ENCODE assay signal across 17 cellular contexts in the genomic region with DNA sequence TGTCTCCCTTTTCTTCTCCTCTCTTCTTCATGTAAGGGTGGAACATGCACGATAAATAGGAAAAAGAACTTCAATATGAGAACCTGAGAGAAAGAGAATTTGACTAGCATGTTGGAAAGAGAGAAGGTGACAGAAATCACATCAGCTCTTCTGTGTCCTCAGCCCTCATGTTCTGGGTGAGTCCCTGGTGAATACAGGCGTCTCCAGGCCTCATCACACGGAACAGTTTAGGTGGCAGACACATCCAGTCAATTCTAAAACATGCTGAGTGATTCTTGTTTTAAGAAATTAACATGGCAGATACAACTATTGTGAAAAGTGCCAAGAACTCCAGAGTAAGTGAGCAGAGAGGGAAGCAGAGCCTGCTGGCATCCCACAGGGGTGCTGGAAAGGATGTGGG.
DNase-seq lines count a peak whose midpoint lies in the region; ATAC-seq and TF ChIP-seq lines count a peak whose summit lies in the region.
"Had no signal": no experiment of that assay in that cellular context is flagged by ENCODE, and none has a peak within 500 bp of the region (broad histone marks: within the 10 kb centered on the region; RNA-seq: fewer than 3 reads in every experiment).

No MANE protein-coding gene starts in this region.

- H3K79me2 ChIP-seq in GM23338 (replicated peaks; ENCODE audit: insufficient read depth), result no peaks in the 10 kb centered on the region

- POLR2A ChIA-PET in activated CD4-positive, alpha-beta T cell treated with anti-CD3 and anti-CD28 coated beads for 36 hours (lab: Charles Lee), result interaction anchor here (0.5 kb wide), 1 partner anchor 757 kb away, joined by 3 read pairs; no protein-coding TSS in a partner anchor

- in situ Hi-C loops in G401 (cut with HindIII; ENCODE audit: low sequenced_read_pairs), result no loop called here

- no peak overlapping the region for H3K4me2 ChIP-seq in GM23338
- H3K4me2 ChIP-seq: A549 had no signal

- H3K4me1 ChIP-seq in GM23338 (ENCODE audit: insufficient read depth), result peaks cover 16% of the 10 kb centered on the region

- CTCF ChIA-PET in activated CD4-positive, alpha-beta T cell treated with anti-CD3 and anti-CD28 coated beads for 36 hours (lab: Charles Lee), result no interaction called here

- H3K4me3 Mint-ChIP-seq in activated CD4-positive, alpha-beta T cell treated with anti-CD3 and anti-CD28 coated beads for 36 hours, result no peak overlapping the region
- no peak overlapping the region for H3K4me3 Mint-ChIP-seq in activated CD4-positive, alpha-beta T cell treated with anti-CD3 and anti-CD28 coated beads, Interleukin-2, amount 10 ng/mL, durations not matched to agents 24 days and 14 days
- no peak overlapping the region for H3K4me3 Mint-ChIP-seq in activated T-cell treated with anti-CD3 and anti-CD28 coated beads, Interleukin-2, amount 50 U/mL, for 72 hours
- no peak overlapping the region for H3K4me3 Mint-ChIP-seq in activated T-cell treated with anti-CD3 and anti-CD28 coated beads, Interleukin-2, amount 50 U/mL, for 4 hours
- H3K4me3 Mint-ChIP-seq in GM23338, result no peak overlapping the region
- H3K4me3 Mint-ChIP-seq in stimulated activated effector memory CD8-positive, alpha-beta T cell treated with anti-CD3 and anti-CD28 coated beads, Interleukin-12 subunit alpha, Interleukin-12 subunit beta, amount 100 ng/mL, for 72 hours, result no peak overlapping the region
- H3K4me3 Mint-ChIP-seq: CD4-positive, alpha-beta T cell had no signal

- H3K36me3 Mint-ChIP-seq in activated CD4-positive, alpha-beta T cell treated with anti-CD3 and anti-CD28 coated beads for 36 hours (ENCODE audit: low read depth), result no peaks in the 10 kb centered on the region
- no peaks in the 10 kb centered on the region for H3K36me3 Mint-ChIP-seq in activated CD4-positive, alpha-beta T cell treated with anti-CD3 and anti-CD28 coated beads, Interleukin-2, amount 10 ng/mL, durations not matched to agents 24 days and 14 days (ENCODE audit: low read depth)
- no peaks in the 10 kb centered on the region for H3K36me3 Mint-ChIP-seq in activated T-cell treated with anti-CD3 and anti-CD28 coated beads, Interleukin-2, amount 50 U/mL, for 72 hours (ENCODE audit: insufficient read depth in 2 of 2)
- no peaks in the 10 kb centered on the region for H3K36me3 Mint-ChIP-seq in activated T-cell treated with anti-CD3 and anti-CD28 coated beads, Interleukin-2, amount 50 U/mL, for 4 hours (ENCODE audit: insufficient read depth)
- no peaks in the 10 kb centered on the region for H3K36me3 Mint-ChIP-seq in GM23338 (ENCODE audit: low read depth)
- H3K36me3 Mint-ChIP-seq in stimulated activated effector memory CD8-positive, alpha-beta T cell treated with anti-CD3 and anti-CD28 coated beads, Interleukin-12 subunit alpha, Interleukin-12 subunit beta, amount 100 ng/mL, for 72 hours, result no peaks in the 10 kb centered on the region

- H3K27me3 ChIP-seq in GM23338 (ENCODE audit: insufficient read depth), result no peaks in the 10 kb centered on the region

- 0 out of 2 replicates have a peak overlapping the region, but pooled peaks have one; percentile 23 for H2AFZ ChIP-seq in GM23338
- H2AFZ ChIP-seq: GM23248 had no signal

- no peaks in the 10 kb centered on the region for H3K9me2 ChIP-seq in GM23338 (ENCODE audit: insufficient read depth)

- no peaks in the 10 kb centered on the region for H3K27me3 Mint-ChIP-seq in activated CD4-positive, alpha-beta T cell treated with anti-CD3 and anti-CD28 coated beads for 36 hours
- peaks cover 1% of the 10 kb centered on the region for H3K27me3 Mint-ChIP-seq in activated CD4-positive, alpha-beta T cell treated with anti-CD3 and anti-CD28 coated beads, Interleukin-2, amount 10 ng/mL, durations not matched to agents 24 days and 14 days
- H3K27me3 Mint-ChIP-seq in activated T-cell treated with anti-CD3 and anti-CD28 coated beads, Interleukin-2, amount 50 U/mL, for 72 hours (ENCODE audit: low read depth), result peaks cover 11% of the 10 kb centered on the region
- no peaks in the 10 kb centered on the region for H3K27me3 Mint-ChIP-seq in activated T-cell treated with anti-CD3 and anti-CD28 coated beads, Interleukin-2, amount 50 U/mL, for 4 hours (ENCODE audit: low read depth)
- peaks cover 2% of the 10 kb centered on the region for H3K27me3 Mint-ChIP-seq in GM23338 (ENCODE audit: insufficient read depth, low read depth, poor library complexity)
- H3K27me3 Mint-ChIP-seq: CD4-positive, alpha-beta T cell had no signal

- H3K9me3 Mint-ChIP-seq in activated CD4-positive, alpha-beta T cell treated with anti-CD3 and anti-CD28 coated beads for 36 hours (ENCODE audit: low read depth), result no peaks in the 10 kb centered on the region
- no peaks in the 10 kb centered on the region for H3K9me3 Mint-ChIP-seq in activated CD4-positive, alpha-beta T cell treated with anti-CD3 and anti-CD28 coated beads, Interleukin-2, amount 10 ng/mL, durations not matched to agents 24 days and 14 days
- no peaks in the 10 kb centered on the region for H3K9me3 Mint-ChIP-seq in activated T-cell treated with anti-CD3 and anti-CD28 coated beads, Interleukin-2, amount 50 U/mL, for 72 hours
- H3K9me3 Mint-ChIP-seq in activated T-cell treated with anti-CD3 and anti-CD28 coated beads, Interleukin-2, amount 50 U/mL, for 4 hours, result no peaks in the 10 kb centered on the region
- H3K9me3 Mint-ChIP-seq in GM23338, result no peaks in the 10 kb centered on the region
- H3K9me3 Mint-ChIP-seq in stimulated activated effector memory CD8-positive, alpha-beta T cell treated with anti-CD3 and anti-CD28 coated beads, Interleukin-12 subunit alpha, Interleukin-12 subunit beta, amount 100 ng/mL, for 72 hours, result no peaks in the 10 kb centered on the region
- H3K9me3 Mint-ChIP-seq: CD4-positive, alpha-beta T cell had no signal

- peak; percentile 45 for DNase-seq in activated CD4-positive, alpha-beta T cell treated with anti-CD3 and anti-CD28 coated beads for 36 hours
- DNase-seq in activated CD4-positive, alpha-beta T cell treated with anti-CD3 and anti-CD28 coated beads, Interleukin-2, amount 10 ng/mL, durations not matched to agents 24 days and 14 days, result no peak
- no peak for DNase-seq in activated T-cell treated with anti-CD3 and anti-CD28 coated beads, Interleukin-2, amount 50 U/mL, for 72 hours
- DNase-seq in activated T-cell treated with anti-CD3 and anti-CD28 coated beads, Interleukin-2, amount 50 U/mL, for 4 hours, result no peak
- no peak for DNase-seq in GM23338 (ENCODE audit: low spot score)
- DNase-seq in stimulated activated effector memory CD8-positive, alpha-beta T cell treated with anti-CD3 and anti-CD28 coated beads, Interleukin-12 subunit alpha, Interleukin-12 subunit beta, amount 100 ng/mL, for 72 hours (ENCODE audit: low spot score in 2 of 2), result no peak
- no peak for DNase-seq in G401 (ENCODE audit: low spot score)
- no peak for DNase-seq in NCI-H187 treated with DMSO at 0.1 percent for 48 hours (lab: John Stamatoyannopoulos, UW)
- DNase-seq: AML-193; Caco-2; CD4-positive, alpha-beta T cell; GDM1; GM23248; HCEC 1CT had no signal

- H3K27ac ChIP-seq in GM23338 (ENCODE audit: low read depth), result no peak overlapping the region
- H3K27ac ChIP-seq: 22Rv1, C4-2B, GM23248 had no signal

- no peak for TF ChIP-seq CTCF in GM23338 (conservative IDR thresholded peaks at IDR 0.05; ENCODE audit: low read depth in 2 of 2)

- H3F3A ChIP-seq in GM23338 (replicated peaks; ENCODE audit: low read depth), result no peaks in the 10 kb centered on the region

- no peaks in the 10 kb centered on the region for H3K36me3 ChIP-seq in GM23338 (ENCODE audit: insufficient read depth)

- peak; percentile 88 for ATAC-seq in activated CD4-positive, alpha-beta T cell treated with anti-CD3 and anti-CD28 coated beads for 36 hours
- peak; percentile 50 to 82 for ATAC-seq in activated T-cell treated with anti-CD3 and anti-CD28 coated beads, Interleukin-2, amount 50 U/mL, for 72 hours (replicated peaks in 1 of 2)
- no peak for ATAC-seq in activated T-cell treated with anti-CD3 and anti-CD28 coated beads, Interleukin-2, amount 50 U/mL, for 4 hours
- ATAC-seq in GM23338, result no peak
- peak; percentile 73 for ATAC-seq in stimulated activated effector memory CD8-positive, alpha-beta T cell treated with anti-CD3 and anti-CD28 coated beads, Interleukin-12 subunit alpha, Interleukin-12 subunit beta, amount 100 ng/mL, for 72 hours
- ATAC-seq: A549 had no signal

- peaks cover 10% of the 10 kb centered on the region for H3K4me1 Mint-ChIP-seq in activated CD4-positive, alpha-beta T cell treated with anti-CD3 and anti-CD28 coated beads for 36 hours
- H3K4me1 Mint-ChIP-seq in activated CD4-positive, alpha-beta T cell treated with anti-CD3 and anti-CD28 coated beads, Interleukin-2, amount 10 ng/mL, durations not matched to agents 24 days and 14 days, result no peaks in the 10 kb centered on the region
- H3K4me1 Mint-ChIP-seq in activated T-cell treated with anti-CD3 and anti-CD28 coated beads, Interleukin-2, amount 50 U/mL, for 72 hours (ENCODE audit: low read depth), result peaks cover 12% of the 10 kb centered on the region
- H3K4me1 Mint-ChIP-seq in activated T-cell treated with anti-CD3 and anti-CD28 coated beads, Interleukin-2, amount 50 U/mL, for 4 hours (ENCODE audit: low read depth), result peaks cover 4% of the 10 kb centered on the region
- peaks cover 18% of the 10 kb centered on the region for H3K4me1 Mint-ChIP-seq in GM23338
- no peaks in the 10 kb centered on the region for H3K4me1 Mint-ChIP-seq in stimulated activated effector memory CD8-positive, alpha-beta T cell treated with anti-CD3 and anti-CD28 coated beads, Interleukin-12 subunit alpha, Interleukin-12 subunit beta, amount 100 ng/mL, for 72 hours

- H3K27ac Mint-ChIP-seq in activated CD4-positive, alpha-beta T cell treated with anti-CD3 and anti-CD28 coated beads for 36 hours, result no peak overlapping the region
- H3K27ac Mint-ChIP-seq in activated CD4-positive, alpha-beta T cell treated with anti-CD3 and anti-CD28 coated beads, Interleukin-2, amount 10 ng/mL, durations not matched to agents 24 days and 14 days, result no peak overlapping the region
- no peak overlapping the region for H3K27ac Mint-ChIP-seq in activated T-cell treated with anti-CD3 and anti-CD28 coated beads, Interleukin-2, amount 50 U/mL, for 72 hours
- H3K27ac Mint-ChIP-seq in GM23338, result no peak overlapping the region
- H3K27ac Mint-ChIP-seq in stimulated activated effector memory CD8-positive, alpha-beta T cell treated with anti-CD3 and anti-CD28 coated beads, Interleukin-12 subunit alpha, Interleukin-12 subunit beta, amount 100 ng/mL, for 72 hours, result no peak overlapping the region
- H3K27ac Mint-ChIP-seq: CD4-positive, alpha-beta T cell had no signal

- H3K4me3 ChIP-seq in GM23338, result no peak overlapping the region
- H3K4me3 ChIP-seq: A549, GM23248 had no signal

- no peaks in the 10 kb centered on the region for H4K20me1 ChIP-seq in GM23338 (replicated peaks; ENCODE audit: insufficient read depth)

- intact Hi-C loops in activated CD4-positive, alpha-beta T cell treated with anti-CD3 and anti-CD28 coated beads for 36 hours (cut with DNase I, micrococcal nuclease), result no loop called here
- intact Hi-C loops in activated CD4-positive, alpha-beta T cell treated with anti-CD3 and anti-CD28 coated beads, Interleukin-2, amount 10 ng/mL, durations not matched to agents 24 days and 14 days (cut with micrococcal nuclease), result no loop called here

TF ChIP-seq in GM23338, 12 proteins besides CTCF, POLR2A, EP300 and RAD21 (continues in another document):
- TF ChIP-seq JUNB (IDR thresholded peaks at IDR 0.05; ENCODE audit: unreplicated experiment) (no peak), ZNF114 (CRISPR knock-in tag; IDR thresholded peaks at IDR 0.05) (no peak)

Comparison
In these comparisons a context has a peak if more than half of its experiments do, and no peak if none do; other contexts are left out.
1. ATAC-seq: peak in activated CD4-positive, alpha-beta T cell treated with anti-CD3 and anti-CD28 coated beads for 36 hours (single experiment), activated T-cell treated with anti-CD3 and anti-CD28 coated beads, Interleukin-2, amount 50 U/mL, for 72 hours (2 of 2) and stimulated activated effector memory CD8-positive, alpha-beta T cell treated with anti-CD3 and anti-CD28 coated beads, Interleukin-12 subunit alpha, Interleukin-12 subunit beta, amount 100 ng/mL, for 72 hours (single experiment); none in activated T-cell treated with anti-CD3 and anti-CD28 coated beads, Interleukin-2, amount 50 U/mL, for 4 hours (0 of 2) and GM23338 (single experiment).